In the genomic region with DNA sequence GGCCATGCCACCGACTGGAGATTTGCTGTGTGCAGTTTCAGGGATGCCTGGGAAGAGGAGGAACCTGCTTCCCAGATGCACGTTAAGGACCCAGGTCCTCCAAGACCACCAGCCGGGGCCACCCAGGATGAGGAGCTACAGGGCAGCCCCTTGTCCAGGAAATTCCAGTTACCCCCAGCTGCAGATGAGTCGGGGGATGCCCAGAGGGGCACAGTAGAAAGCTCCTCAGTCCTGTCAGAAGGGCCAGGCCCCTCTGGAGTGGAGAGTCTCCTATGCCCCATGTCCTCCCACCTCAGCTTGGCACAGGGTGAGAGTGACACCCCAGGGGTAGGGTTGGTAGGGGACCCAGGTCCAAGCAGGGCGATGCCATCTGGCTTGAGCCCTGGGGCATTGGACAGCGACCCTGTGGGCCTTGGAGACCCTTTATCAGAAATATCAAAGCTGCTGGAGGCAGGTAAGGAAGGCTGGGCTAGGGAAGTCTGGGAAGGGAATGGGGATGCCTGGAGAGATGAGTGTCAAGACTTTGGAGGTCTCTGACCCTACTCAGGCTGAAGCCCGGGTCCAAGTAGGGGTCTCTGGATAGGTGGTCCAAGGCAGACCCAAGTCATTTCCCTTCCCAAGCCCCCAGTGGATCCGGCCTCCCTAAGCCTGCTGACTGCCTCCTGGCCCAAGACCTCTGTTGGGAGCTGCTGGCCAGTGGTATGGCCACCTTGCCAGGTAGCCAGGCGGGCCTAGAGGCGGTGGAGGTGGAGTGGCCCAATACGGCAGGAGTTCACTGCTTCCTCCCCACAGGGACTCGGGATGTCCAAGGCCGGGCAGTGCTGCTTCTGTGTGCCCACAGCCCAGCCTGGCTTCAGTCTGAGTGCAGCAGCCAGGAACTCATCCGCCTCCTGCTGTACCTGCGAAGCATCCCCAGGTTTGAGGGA, we compare ENCODE assay signal across 1 cellular context.
A peak's percentile ranks its signal among the peaks of the same experiment; 100 is the strongest.
TF ChIP-seq lines count a peak whose summit lies in the region.

No MANE protein-coding gene starts in this region.

TF ChIP-seq in K562, 482 proteins besides CTCF, POLR2A, EP300 and RAD21:
- TF ChIP-seq, protein P1, sequence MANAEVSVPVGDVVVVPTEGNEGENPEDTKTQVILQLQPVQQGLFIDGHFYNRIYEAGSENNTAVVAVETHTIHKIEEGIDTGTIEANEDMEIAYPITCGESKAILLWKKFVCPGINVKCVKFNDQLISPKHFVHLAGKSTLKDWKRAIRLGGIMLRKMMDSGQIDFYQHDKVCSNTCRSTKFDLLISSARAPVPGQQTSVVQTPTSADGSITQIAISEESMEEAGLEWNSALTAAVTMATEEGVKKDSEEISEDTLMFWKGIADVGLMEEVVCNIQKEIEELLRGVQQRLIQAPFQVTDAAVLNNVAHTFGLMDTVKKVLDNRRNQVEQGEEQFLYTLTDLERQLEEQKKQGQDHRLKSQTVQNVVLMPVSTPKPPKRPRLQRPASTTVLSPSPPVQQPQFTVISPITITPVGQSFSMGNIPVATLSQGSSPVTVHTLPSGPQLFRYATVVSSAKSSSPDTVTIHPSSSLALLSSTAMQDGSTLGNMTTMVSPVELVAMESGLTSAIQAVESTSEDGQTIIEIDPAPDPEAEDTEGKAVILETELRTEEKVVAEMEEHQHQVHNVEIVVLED (CRISPR knock-in tag; IDR thresholded peaks at IDR 0.05) = no peak
- TF ChIP-seq STAG1 (CRISPR knock-in tag; IDR thresholded peaks at IDR 0.05; ENCODE audit: borderline replicate concordance) (0 out of 2 replicates have a peak, but pooled peaks have one; percentile 31), ELK1 (CRISPR knock-in tag; IDR thresholded peaks at IDR 0.05) (peak; percentile 43; the same call in 1 of the 2 replicates), NR1H2 (CRISPR knock-in tag; IDR thresholded peaks at IDR 0.05) (0 out of 2 replicates have a peak, but pooled peaks have one; percentile 3)
TF ChIP-seq in K562: peak in this region for 3.
